ENCODE assay signal across 19 cellular contexts in genomic region chr5:151619812-151620462, GRCh38. TPM values are rescaled to one million over a fixed set of nuclear protein-coding genes. Genes with fewer than 3 reads are reported as not detected.
DNase-seq lines count a peak whose midpoint lies in the region; ATAC-seq and TF ChIP-seq lines count a peak whose summit lies in the region.
"Had no signal": no experiment of that assay in that cellular context is flagged by ENCODE, and none has a peak within 500 bp of the region (broad histone marks: within the 10 kb centered on the region; RNA-seq: fewer than 3 reads in every experiment).

No MANE protein-coding gene starts in this region.

- peak overlapping the region; percentile 67 for H3K27ac Mint-ChIP-seq in mesothelial cell of epicardium
- H3K27ac Mint-ChIP-seq in T-helper 17 cell: no peak overlapping the region
- H3K27ac Mint-ChIP-seq: activated CD8-positive, alpha-beta T cell treated with anti-CD3 and anti-CD28 coated beads for 36 hours; activated naive CD8-positive, alpha-beta T cell treated with anti-CD3 and anti-CD28 coated beads, Interleukin-2, amount 10 ng/mL, durations not matched to agents 7 days and 5 days; IgD-negative memory B cell had no signal

- no peak overlapping the region for H3K4me3 ChIP-seq in H7 (ENCODE audit: insufficient read depth, low read depth, low read length)
- no peak overlapping the region for H3K4me3 ChIP-seq in RWPE2 (ENCODE audit: severe bottlenecking)
- no peak overlapping the region for H3K4me3 ChIP-seq in epithelial cell of esophagus (ENCODE audit: low read length)
- H3K4me3 ChIP-seq in tibial artery: no peak overlapping the region
- H3K4me3 ChIP-seq: gastroesophageal sphincter, GM12878 had no signal

- no peak overlapping the region for H3K4me3 Mint-ChIP-seq in mesothelial cell of epicardium
- no peak overlapping the region for H3K4me3 Mint-ChIP-seq in T-helper 17 cell
- H3K4me3 Mint-ChIP-seq: activated CD8-positive, alpha-beta T cell treated with anti-CD3 and anti-CD28 coated beads for 36 hours; activated naive CD8-positive, alpha-beta T cell treated with anti-CD3 and anti-CD28 coated beads, Interleukin-2, amount 10 ng/mL, durations not matched to agents 7 days and 5 days; IgD-negative memory B cell had no signal

- no peaks in the 10 kb centered on the region for H3K27me3 ChIP-seq in H7 (ENCODE audit: control insufficient read depth, insufficient read depth, low read length)
- no peaks in the 10 kb centered on the region for H3K27me3 ChIP-seq in RWPE2 (ENCODE audit: insufficient read depth, poor library complexity, severe bottlenecking)
- H3K27me3 ChIP-seq in tibial artery: peaks cover 0 to 5% of the 10 kb centered on the region in 2 donors

- H3K9me3 Mint-ChIP-seq in mesothelial cell of epicardium: no peaks in the 10 kb centered on the region
- H3K9me3 Mint-ChIP-seq: activated CD8-positive, alpha-beta T cell treated with anti-CD3 and anti-CD28 coated beads for 36 hours; activated naive CD8-positive, alpha-beta T cell treated with anti-CD3 and anti-CD28 coated beads, Interleukin-2, amount 10 ng/mL, durations not matched to agents 7 days and 5 days had no signal

- no peaks in the 10 kb centered on the region for H3K36me3 ChIP-seq in H7 (replicated peaks; ENCODE audit: control insufficient read depth, insufficient read depth, low read length)
- no peaks in the 10 kb centered on the region for H3K36me3 ChIP-seq in RWPE2 (ENCODE audit: low read depth)
- no peaks in the 10 kb centered on the region for H3K36me3 ChIP-seq in tibial artery
- H3K36me3 ChIP-seq: gastroesophageal sphincter, WERI-Rb-1 had no signal

- H3K36me3 Mint-ChIP-seq in mesothelial cell of epicardium (no peaks in the 10 kb centered on the region), T-helper 17 cell (ENCODE audit: low read depth) (peaks cover 5% of the 10 kb centered on the region)
- H3K36me3 Mint-ChIP-seq: activated naive CD8-positive, alpha-beta T cell treated with anti-CD3 and anti-CD28 coated beads, Interleukin-2, amount 10 ng/mL, durations not matched to agents 7 days and 5 days had no signal

- ATAC-seq in RWPE2 (ENCODE audit: low read depth) (peak; percentile 79), left colon (no peak), T-helper 17 cell (no peak)
- ATAC-seq in stimulated activated naive CD8-positive, alpha-beta T cell treated with anti-CD3 and anti-CD28 coated beads, Interleukin-15, Interleukin-2, amounts not matched to agents 100 U/mL and 50 U/mL, for 24 hours: no peak
- ATAC-seq: activated CD8-positive, alpha-beta T cell treated with anti-CD3 and anti-CD28 coated beads for 36 hours; gastroesophageal sphincter; GM12878; sciatic nerve had no signal

- intact Hi-C loops in tibial artery (cut with DNase I; ENCODE audit: low total_unique reads): no loop called here
- intact Hi-C loops in left colon (cut with DNase I, micrococcal nuclease): no loop called here

- TF ChIP-seq CTCF in RWPE2 (IDR thresholded peaks at IDR 0.05; ENCODE audit: poor library complexity, severe bottlenecking) (no peak), epithelial cell of esophagus (IDR thresholded peaks at IDR 0.05; ENCODE audit: insufficient read depth, low read depth, low read length, missing control alignments) (no peak), mesothelial cell of epicardium (IDR thresholded peaks at IDR 0.05; ENCODE audit: unreplicated experiment) (no peak), tibial artery (IDR thresholded peaks at IDR 0.05) (no peak)

- DNase-seq in H7 (peak; percentile 67), RWPE2 (ENCODE audit: low spot score) (peak; percentile 98), epithelial cell of esophagus (ENCODE audit: low read depth) (peak; percentile 99), mesothelial cell of epicardium (ENCODE audit: low spot score in 2 of 2, unreplicated experiment in 2 of 2) (no peak), tibial artery (no peak), left colon (no peak), T-helper 17 cell (no peak)
- no peak for DNase-seq in stimulated activated naive CD8-positive, alpha-beta T cell treated with anti-CD3 and anti-CD28 coated beads, Interleukin-15, Interleukin-2, amounts not matched to agents 100 U/mL and 50 U/mL, for 24 hours
- DNase-seq: activated CD8-positive, alpha-beta T cell treated with anti-CD3 and anti-CD28 coated beads for 36 hours; activated naive CD8-positive, alpha-beta T cell treated with anti-CD3 and anti-CD28 coated beads, Interleukin-2, amount 10 ng/mL, durations not matched to agents 7 days and 5 days; central memory CD4-positive, alpha-beta T cell; MV-4-11; NCI-H2081; NCI-H774; WERI-Rb-1 had no signal

- no peaks in the 10 kb centered on the region for H3K9me3 ChIP-seq in RWPE2 (ENCODE audit: severe bottlenecking)
- no peaks in the 10 kb centered on the region for H3K9me3 ChIP-seq in tibial artery
- no peaks in the 10 kb centered on the region for H3K9me3 ChIP-seq in T-helper 17 cell (ENCODE audit: control insufficient read depth, low read length, poor library complexity, severe bottlenecking)

- no peaks in the 10 kb centered on the region for H3K27me3 Mint-ChIP-seq in mesothelial cell of epicardium (ENCODE audit: low read depth)
- peaks cover 41% of the 10 kb centered on the region for H3K27me3 Mint-ChIP-seq in T-helper 17 cell

- H3K4me1 ChIP-seq in RWPE2 (ENCODE audit: insufficient read depth, poor library complexity, severe bottlenecking) (peaks cover 63% of the 10 kb centered on the region), tibial artery (no peaks in the 10 kb centered on the region)
- H3K4me1 ChIP-seq: gastroesophageal sphincter had no signal

- peaks cover 36% of the 10 kb centered on the region for H3K4me1 Mint-ChIP-seq in mesothelial cell of epicardium
- peaks cover 8% of the 10 kb centered on the region for H3K4me1 Mint-ChIP-seq in T-helper 17 cell
- H3K4me1 Mint-ChIP-seq: IgD-negative memory B cell had no signal

- H3K27ac ChIP-seq in RWPE2 (ENCODE audit: poor library complexity, severe bottlenecking): peak overlapping the region; percentile 92
- no peak overlapping the region for H3K27ac ChIP-seq in tibial artery
- H3K27ac ChIP-seq: gastroesophageal sphincter, WERI-Rb-1 had no signal

RNA-seq across cellular contexts. Expression of gene FAT2, which starts 28.8 kb away (rescaled TPM):
- under 0.01 TPM in 2 replicates for total RNA-seq in H7 (2014; rRNA removed; shearing (Covaris generic))
- total RNA-seq in mesothelial cell of epicardium (2.5 to 2.8 TPM (median 2.8 TPM) in 3 replicates), left colon (not detected), T-helper 17 cell (not detected)
- total RNA-seq: activated CD8-positive, alpha-beta T cell treated with anti-CD3 and anti-CD28 coated beads for 36 hours; activated naive CD8-positive, alpha-beta T cell treated with anti-CD3 and anti-CD28 coated beads, Interleukin-2, amount 10 ng/mL, durations not matched to agents 7 days and 5 days had no signal

Comparison
In these comparisons a context has a peak if more than half of its experiments do, and no peak if none do; other contexts are left out.
1. DNase-seq: peak in H7 (single experiment), RWPE2 (single experiment) and epithelial cell of esophagus (single experiment); none in mesothelial cell of epicardium (0 of 2), tibial artery (0 of 2), stimulated activated naive CD8-positive, alpha-beta T cell treated with anti-CD3 and anti-CD28 coated beads, Interleukin-15, Interleukin-2, amounts not matched to agents 100 U/mL and 50 U/mL, for 24 hours (single experiment), left colon (0 of 2) and T-helper 17 cell (0 of 3).